8 cellular contexts compared by ENCODE assay signal in genomic region chr14:50964683-50965390, GRCh38. TPM values are rescaled to one million over a fixed set of nuclear protein-coding genes. Genes with fewer than 3 reads are reported as not detected.
DNase-seq lines count a peak whose midpoint lies in the region; ATAC-seq and TF ChIP-seq lines count a peak whose summit lies in the region.

No MANE protein-coding gene starts in this region.

- no peaks in the 10 kb centered on the region for H4K20me1 ChIP-seq in mammary epithelial cell (ENCODE audit: insufficient read depth, low read length)

- H3K9me3 Mint-ChIP-seq in mesothelial cell of epicardium, result no peaks in the 10 kb centered on the region
- no peaks in the 10 kb centered on the region for H3K9me3 Mint-ChIP-seq in naive thymus-derived CD8-positive, alpha-beta T cell

- no peak overlapping the region for H3K9ac ChIP-seq in mammary epithelial cell (ENCODE audit: insufficient read depth, low read length)

- no peak overlapping the region for H2AFZ ChIP-seq in mammary epithelial cell (ENCODE audit: low read depth, low read length)

- 52% methylated on average over 5 of the region's 5 CpGs for WGBS in mammary epithelial cell (ENCODE audit: low coverage, missing lambda C conversion rate)

- peak overlapping the region; percentile 35 for H3K27ac ChIP-seq in mammary epithelial cell (ENCODE audit: insufficient read depth, low read depth, low read length)

- CTCF ChIA-PET in mammary epithelial cell (lab: Charles Lee; ENCODE audit: low non-redundant PET) (no interaction called here), HEK293T (lab: Yijun Ruan, JAX) (interaction anchor here (0.8 to 1.2 kb wide), 4 partner anchors 9 to 174 kb away, joined by 3 to 5 read pairs (median 4); partner anchors contain the start of gene PYGL)

- DNase-seq in A172 (ENCODE audit: low spot score), result peak; percentile 44
- DNase-seq in HS-27A (ENCODE audit: low read depth), result peak; percentile 90
- peak; percentile 96 for DNase-seq in mammary epithelial cell
- peak; percentile 50 to 68 for DNase-seq in mesothelial cell of epicardium (ENCODE audit: low spot score in 2 of 2, unreplicated experiment in 2 of 2)
- no peak for DNase-seq in naive thymus-derived CD8-positive, alpha-beta T cell
- no peak for DNase-seq in HEK293T (ENCODE audit: extremely low spot score)
- no peak for DNase-seq in effector CD4-positive, alpha-beta T cell
- DNase-seq in retina, result no peak

- H3K36me3 ChIP-seq in mammary epithelial cell (ENCODE audit: insufficient read depth, low read length), result no peaks in the 10 kb centered on the region

- H3K36me3 Mint-ChIP-seq in mesothelial cell of epicardium, result no peaks in the 10 kb centered on the region
- no peaks in the 10 kb centered on the region for H3K36me3 Mint-ChIP-seq in naive thymus-derived CD8-positive, alpha-beta T cell

- H3K4me3 Mint-ChIP-seq in mesothelial cell of epicardium, result peak overlapping the region; percentile 0
- H3K4me3 Mint-ChIP-seq in naive thymus-derived CD8-positive, alpha-beta T cell, result no peak overlapping the region

- peaks cover 58% of the 10 kb centered on the region for H3K4me1 Mint-ChIP-seq in mesothelial cell of epicardium
- no peaks in the 10 kb centered on the region for H3K4me1 Mint-ChIP-seq in naive thymus-derived CD8-positive, alpha-beta T cell

- no peak for ATAC-seq in naive thymus-derived CD8-positive, alpha-beta T cell

- intact Hi-C loops in mammary epithelial cell (cut with micrococcal nuclease), result no loop called here

- POLR2A ChIA-PET in naive thymus-derived CD8-positive, alpha-beta T cell (lab: Charles Lee), result no interaction called here
- POLR2A ChIA-PET in HEK293T (lab: Yijun Ruan, JAX), result interaction anchor here (0.9 to 2.0 kb wide), 2 partner anchors 21 to 128 kb away, joined by 4 to 10 read pairs; partner anchors contain the start of gene PYGL

- H3K27me3 Mint-ChIP-seq in mesothelial cell of epicardium (ENCODE audit: low read depth), result no peaks in the 10 kb centered on the region
- peaks cover 0 to 9% (median 2%) of the 10 kb centered on the region in 5 donors for H3K27me3 Mint-ChIP-seq in naive thymus-derived CD8-positive, alpha-beta T cell

- TF ChIP-seq CTCF in mammary epithelial cell (conservative IDR thresholded peaks at IDR 0.05 in 1 of 2, IDR thresholded peaks at IDR 0.05 in 1 of 2; ENCODE audit: extremely low read depth in 1 of 2, insufficient read depth in 1 of 2, low read depth in 1 of 2, low read length in 2 of 2), result no peak
- no peak for TF ChIP-seq CTCF in mesothelial cell of epicardium (IDR thresholded peaks at IDR 0.05; ENCODE audit: unreplicated experiment)

- no peaks in the 10 kb centered on the region for H3K9me3 ChIP-seq in mammary epithelial cell (replicated peaks; ENCODE audit: insufficient read depth, low read length)

- peak overlapping the region; percentile 90 for H3K27ac Mint-ChIP-seq in mesothelial cell of epicardium
- H3K27ac Mint-ChIP-seq in naive thymus-derived CD8-positive, alpha-beta T cell, result no peak overlapping the region

- H3K27me3 ChIP-seq in mammary epithelial cell (ENCODE audit: insufficient read depth, low read length), result no peaks in the 10 kb centered on the region

- H3K4me2 ChIP-seq in mammary epithelial cell (ENCODE audit: insufficient read depth, low read depth, low read length), result no peak overlapping the region

- H3K79me2 ChIP-seq in mammary epithelial cell (ENCODE audit: insufficient read depth, low read length), result no peaks in the 10 kb centered on the region

- H3K4me3 ChIP-seq in mammary epithelial cell (replicated peaks in 1 of 3; ENCODE audit: insufficient read depth in 1 of 3, low read depth in 2 of 3, low read length in 3 of 3), result no peak overlapping the region

- dilution Hi-C loops in mammary epithelial cell (cut with HindIII; ENCODE audit: low sequenced_read_pairs), result no loop called here

- in situ Hi-C loops in mammary epithelial cell (cut with MboI; ENCODE audit: low sequenced_read_pairs in 2 of 2), result no loop called here

- no TSS peak for BruUV-seq in mammary epithelial cell (replicated peaks; lab: Mats Ljungman, UMichigan)

- peaks cover 12% of the 10 kb centered on the region for H3K4me1 ChIP-seq in mammary epithelial cell (ENCODE audit: insufficient read depth, low read length)

TF ChIP-seq in HEK293T, 16 proteins besides CTCF, POLR2A, EP300 and RAD21:
- TF ChIP-seq PKNOX1 (IDR thresholded peaks at IDR 0.05), result no peak

RNA-seq across cellular contexts. Expression of gene PYGL, which starts 20.6 kb away (rescaled TPM):
- total RNA-seq in A172 (2014; rRNA removed; shearing (Covaris generic)), result 52.9 and 61.2 TPM in 2 replicates
- 100 to 1,000 TPM; 102 to 146 TPM for total RNA-seq in mammary epithelial cell
- 132 TPM for polyA plus RNA-seq in mammary epithelial cell
- 155 TPM for polyA minus RNA-seq in mammary epithelial cell
- 19.9 to 21.6 TPM (median 20.8 TPM) in 3 replicates for total RNA-seq in mesothelial cell of epicardium
- under 1 TPM; 0.33 to 0.39 TPM for total RNA-seq in naive thymus-derived CD8-positive, alpha-beta T cell
- under 1 TPM in 2 of 3 donors, not detected in 1; 0.06 to 0.10 TPM for polyA plus RNA-seq in naive thymus-derived CD8-positive, alpha-beta T cell

Comparison
In these comparisons a context has a peak if more than half of its experiments do, and no peak if none do; other contexts are left out.
1. DNase-seq: peak in A172 (single experiment), HS-27A (single experiment), mammary epithelial cell (single experiment) and mesothelial cell of epicardium (2 of 2); none in naive thymus-derived CD8-positive, alpha-beta T cell (0 of 10), HEK293T (single experiment), effector CD4-positive, alpha-beta T cell (single experiment) and retina (single experiment).
2. RNA of gene PYGL, which starts 20.6 kb away (total RNA-seq): 102 to 146 TPM in mammary epithelial cell, 52.9 to 61.2 TPM in A172 and 19.9 to 21.6 TPM in mesothelial cell of epicardium; 0.33 to 0.39 TPM in naive thymus-derived CD8-positive, alpha-beta T cell; every median in the first group is over 10 times any median in the second.